In the genomic region with DNA sequence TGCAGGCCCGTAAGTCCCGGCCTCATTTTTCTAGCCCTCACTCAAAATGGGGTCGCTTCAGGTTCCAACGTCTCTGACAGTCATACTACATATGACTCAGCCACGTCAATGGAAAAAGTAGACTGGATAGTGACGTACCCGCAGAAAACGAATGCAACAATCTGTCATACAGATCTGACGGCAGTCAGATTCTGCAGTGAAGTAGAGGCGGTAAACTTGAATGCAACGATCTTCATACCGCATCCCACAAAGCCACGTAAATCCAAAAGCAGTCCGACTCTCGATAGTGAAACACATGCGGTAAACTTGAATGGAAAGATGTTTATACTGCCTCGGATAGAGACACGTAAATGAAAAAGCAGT, we compare ENCODE assay signal across 8 cellular contexts. TPM values are rescaled to one million over a fixed set of nuclear protein-coding genes. Genes with fewer than 3 reads are reported as not detected.
DNase-seq lines count a peak whose midpoint lies in the region; ATAC-seq and TF ChIP-seq lines count a peak whose summit lies in the region.

No MANE protein-coding gene starts in this region.

- peaks cover 4% of the 10 kb centered on the region for H3K27me3 Mint-ChIP-seq in activated T-cell treated with anti-CD3 and anti-CD28 coated beads, Interleukin-2, amount 50 U/mL, for 4 hours (ENCODE audit: low read depth)

- peaks cover 33% of the 10 kb centered on the region for H3K4me1 Mint-ChIP-seq in activated T-cell treated with anti-CD3 and anti-CD28 coated beads, Interleukin-2, amount 50 U/mL, for 4 hours (ENCODE audit: low read depth)

- H3K27ac ChIP-seq in OCI-LY3 (ENCODE audit: low read length) (peak overlapping the region; percentile 97), neutrophil (peak overlapping the region; percentile 88), transverse colon (peak overlapping the region; percentile 87 to 96 (median 91))

- intact Hi-C loops in transverse colon (cut with DNase I; ENCODE audit: low total_unique reads), result no loop called here

- TF ChIP-seq CTCF in OCI-LY3 (IDR thresholded peaks at IDR 0.05; ENCODE audit: low read depth, low read length) (no peak), neutrophil (IDR thresholded peaks at IDR 0.05) (no peak), transverse colon (IDR thresholded peaks at IDR 0.05) (no peak)

- peak overlapping the region; percentile 99 for H3K4me3 ChIP-seq in OCI-LY3 (ENCODE audit: low read length)
- peak overlapping the region; percentile 66 to 97 for H3K4me3 ChIP-seq in neutrophil (ENCODE audit: low read depth in 1 of 2, low read length in 1 of 2)
- peak overlapping the region; percentile 2 to 55 (median 45) for H3K4me3 ChIP-seq in transverse colon

- H3K27me3 ChIP-seq in OCI-LY3 (ENCODE audit: low read depth, low read length) (no peaks in the 10 kb centered on the region), neutrophil (no peaks in the 10 kb centered on the region), transverse colon (no peaks in the 10 kb centered on the region)

- no peak for TF ChIP-seq POLR2A in transverse colon (IDR thresholded peaks at IDR 0.05)

- H3K9me3 Mint-ChIP-seq in activated T-cell treated with anti-CD3 and anti-CD28 coated beads, Interleukin-2, amount 50 U/mL, for 4 hours, result no peaks in the 10 kb centered on the region

- ATAC-seq in GM18907 (IDR thresholded peaks at IDR 0.05; ENCODE audit: unreplicated experiment) (peak; percentile 24), HG03457 (IDR thresholded peaks at IDR 0.05; ENCODE audit: unreplicated experiment) (peak; percentile 28)
- ATAC-seq in activated T-cell treated with anti-CD3 and anti-CD28 coated beads, Interleukin-2, amount 50 U/mL, for 4 hours, result peak; percentile 53 to 65

- H3K9ac ChIP-seq in OCI-LY3 (ENCODE audit: low read length), result peak overlapping the region; percentile 97

- H3K4me2 ChIP-seq in OCI-LY3 (ENCODE audit: low read length), result peak overlapping the region; percentile 95

- H4K20me1 ChIP-seq in OCI-LY3 (ENCODE audit: insufficient read depth, low read length), result no peaks in the 10 kb centered on the region

- peaks cover 8% of the 10 kb centered on the region; the same call in 1 of the 2 replicates for H3K4me1 ChIP-seq in OCI-LY3 (ENCODE audit: low read length)
- peaks cover 19 to 26% of the 10 kb centered on the region in 2 experiments for H3K4me1 ChIP-seq in neutrophil (ENCODE audit: control insufficient read depth in 1 of 2, insufficient read depth in 1 of 2, low read depth in 1 of 2, low read length in 1 of 2)
- peaks cover 9 to 18% (median 11%) of the 10 kb centered on the region in 4 donors for H3K4me1 ChIP-seq in transverse colon

- H3K9me3 ChIP-seq in OCI-LY3 (ENCODE audit: insufficient read depth, low read length) (no peaks in the 10 kb centered on the region), neutrophil (no peaks in the 10 kb centered on the region), transverse colon (no peaks in the 10 kb centered on the region)

- no peaks in the 10 kb centered on the region for H3K36me3 Mint-ChIP-seq in activated T-cell treated with anti-CD3 and anti-CD28 coated beads, Interleukin-2, amount 50 U/mL, for 4 hours (ENCODE audit: insufficient read depth)

- DNase-seq in activated T-cell treated with anti-CD3 and anti-CD28 coated beads, Interleukin-2, amount 50 U/mL, for 4 hours, result peak; percentile 70
- DNase-seq in fibroblast of peridontal ligament (ENCODE audit: extremely low read depth) (peak; percentile 94), transverse colon (peak; percentile 72), mesenteric fat pad (ENCODE audit: low spot score) (no peak)

- peak; percentile 24 for TF ChIP-seq EP300 in transverse colon (IDR thresholded peaks at IDR 0.05; ENCODE audit: low read depth)

- H3K36me3 ChIP-seq in OCI-LY3 (replicated peaks; ENCODE audit: low read depth, low read length) (no peaks in the 10 kb centered on the region), neutrophil (no peaks in the 10 kb centered on the region), transverse colon (no peaks in the 10 kb centered on the region)

- H3K4me3 Mint-ChIP-seq in activated T-cell treated with anti-CD3 and anti-CD28 coated beads, Interleukin-2, amount 50 U/mL, for 4 hours, result peak overlapping the region; percentile 88

- no peaks in the 10 kb centered on the region for H3K79me2 ChIP-seq in OCI-LY3 (ENCODE audit: low read length)

- H2AFZ ChIP-seq in OCI-LY3 (ENCODE audit: low read depth, low read length), result no peak overlapping the region

- 3 to 29% methylated on average over 16 to 18 of the region's 18 CpGs for WGBS in transverse colon (ENCODE audit: low coverage in 1 of 2), 2 donors

- in situ Hi-C loops in transverse colon (cut with MboI; ENCODE audit: low pct_ligation_motif_present in 1 of 4, low pct_unique_long_range_greater_than_20kb in 1 of 4, low sequenced_read_pairs in 3 of 4), result no loop called here

RNA-seq across cellular contexts. Expression of a gene that starts 38.4 kb away (rescaled TPM):
- total RNA-seq in activated T-cell treated with anti-CD3 and anti-CD28 coated beads, Interleukin-2, amount 50 U/mL, for 4 hours, result 1 to 10 TPM; 1.7 to 2.6 (median 1.8) TPM
- 10 to 100 TPM in 1 of 4 donors, 1 to 10 TPM in 3; 6.7 to 29.5 (median 8.8) TPM for total RNA-seq in transverse colon
- 18.0 TPM for total RNA-seq in mesenteric fat pad

Comparison
In these comparisons a context has a peak if more than half of its experiments do, and no peak if none do; other contexts are left out.
1. H3K4me3 ChIP-seq: peak in every context shown above with its lines; median percentile 99 in OCI-LY3; 82 in neutrophil; 45 in transverse colon.